2 cellular contexts compared by ENCODE assay signal in the genomic region with DNA sequence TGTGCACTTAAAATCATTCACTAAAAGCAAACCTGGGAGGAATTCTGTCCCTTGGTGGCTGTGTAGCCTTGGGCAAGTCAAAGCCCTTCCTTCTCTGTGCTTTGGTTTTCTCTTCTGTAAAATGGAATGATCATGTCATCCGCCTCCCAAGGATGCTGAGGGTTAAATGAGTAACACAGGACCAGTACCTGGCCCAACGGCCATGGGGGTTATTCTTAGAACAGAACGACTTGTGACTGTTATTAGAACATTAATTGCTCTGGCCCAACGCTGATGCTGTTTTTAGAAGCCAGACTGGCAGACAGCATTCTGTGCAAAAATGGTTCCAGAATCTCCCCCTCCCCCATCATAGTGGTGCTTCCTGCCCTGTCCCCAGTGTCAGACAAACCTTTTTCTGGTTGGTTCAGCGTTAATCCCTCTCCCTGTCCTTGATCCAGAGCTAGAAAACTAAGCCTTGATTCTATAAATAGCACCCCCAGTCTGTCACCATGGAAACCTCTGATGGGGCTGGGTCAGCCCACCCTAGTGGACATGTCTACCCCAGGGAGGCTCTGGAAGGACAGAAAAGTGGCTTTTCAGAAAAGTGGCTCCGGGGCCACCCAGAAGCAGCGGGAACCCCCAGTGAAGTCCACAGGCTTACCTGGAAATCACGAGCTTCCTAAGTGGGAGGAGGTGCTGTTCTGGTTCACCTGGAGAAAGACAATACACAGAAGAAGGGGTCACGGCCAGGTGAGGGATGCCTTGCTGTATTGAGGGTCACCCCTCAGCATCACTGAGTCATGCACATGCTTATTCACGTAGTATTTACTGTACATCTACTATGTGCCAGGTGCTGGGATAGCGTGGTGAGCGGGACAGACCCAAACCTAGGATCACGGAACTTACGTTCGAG.
TF ChIP-seq lines count a peak whose summit lies in the region.

No MANE protein-coding gene starts in this region.

TF ChIP-seq in liver, 16 proteins besides CTCF, POLR2A, EP300 and RAD21:
- peak; percentile 8 for TF ChIP-seq FOXA2 (IDR thresholded peaks at IDR 0.05)
- TF ChIP-seq GABPA (IDR thresholded peaks at IDR 0.05 in 1 of 2, conservative IDR thresholded peaks at IDR 0.05 in 1 of 2) = no peak
- peak; percentile 42 for TF ChIP-seq TAF1 (conservative IDR thresholded peaks at IDR 0.05)
- peak; percentile 27 for TF ChIP-seq SP1 (IDR thresholded peaks at IDR 0.05)
- peak; percentile 28 for TF ChIP-seq YY1 (IDR thresholded peaks at IDR 0.05)
- peak in 1 of 2 donors; percentile 9 for TF ChIP-seq RXRA (IDR thresholded peaks at IDR 0.05)
- TF ChIP-seq, protein P1, sequence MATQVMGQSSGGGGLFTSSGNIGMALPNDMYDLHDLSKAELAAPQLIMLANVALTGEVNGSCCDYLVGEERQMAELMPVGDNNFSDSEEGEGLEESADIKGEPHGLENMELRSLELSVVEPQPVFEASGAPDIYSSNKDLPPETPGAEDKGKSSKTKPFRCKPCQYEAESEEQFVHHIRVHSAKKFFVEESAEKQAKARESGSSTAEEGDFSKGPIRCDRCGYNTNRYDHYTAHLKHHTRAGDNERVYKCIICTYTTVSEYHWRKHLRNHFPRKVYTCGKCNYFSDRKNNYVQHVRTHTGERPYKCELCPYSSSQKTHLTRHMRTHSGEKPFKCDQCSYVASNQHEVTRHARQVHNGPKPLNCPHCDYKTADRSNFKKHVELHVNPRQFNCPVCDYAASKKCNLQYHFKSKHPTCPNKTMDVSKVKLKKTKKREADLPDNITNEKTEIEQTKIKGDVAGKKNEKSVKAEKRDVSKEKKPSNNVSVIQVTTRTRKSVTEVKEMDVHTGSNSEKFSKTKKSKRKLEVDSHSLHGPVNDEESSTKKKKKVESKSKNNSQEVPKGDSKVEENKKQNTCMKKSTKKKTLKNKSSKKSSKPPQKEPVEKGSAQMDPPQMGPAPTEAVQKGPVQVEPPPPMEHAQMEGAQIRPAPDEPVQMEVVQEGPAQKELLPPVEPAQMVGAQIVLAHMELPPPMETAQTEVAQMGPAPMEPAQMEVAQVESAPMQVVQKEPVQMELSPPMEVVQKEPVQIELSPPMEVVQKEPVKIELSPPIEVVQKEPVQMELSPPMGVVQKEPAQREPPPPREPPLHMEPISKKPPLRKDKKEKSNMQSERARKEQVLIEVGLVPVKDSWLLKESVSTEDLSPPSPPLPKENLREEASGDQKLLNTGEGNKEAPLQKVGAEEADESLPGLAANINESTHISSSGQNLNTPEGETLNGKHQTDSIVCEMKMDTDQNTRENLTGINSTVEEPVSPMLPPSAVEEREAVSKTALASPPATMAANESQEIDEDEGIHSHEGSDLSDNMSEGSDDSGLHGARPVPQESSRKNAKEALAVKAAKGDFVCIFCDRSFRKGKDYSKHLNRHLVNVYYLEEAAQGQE (IDR thresholded peaks at IDR 0.05) = peak; percentile 35
- no peak for TF ChIP-seq FOXA1 (IDR thresholded peaks at IDR 0.05)
- peak in 1 of 2 donors; percentile 9 for TF ChIP-seq HNF4A (conservative IDR thresholded peaks at IDR 0.05)
- TF ChIP-seq, protein P2, sequence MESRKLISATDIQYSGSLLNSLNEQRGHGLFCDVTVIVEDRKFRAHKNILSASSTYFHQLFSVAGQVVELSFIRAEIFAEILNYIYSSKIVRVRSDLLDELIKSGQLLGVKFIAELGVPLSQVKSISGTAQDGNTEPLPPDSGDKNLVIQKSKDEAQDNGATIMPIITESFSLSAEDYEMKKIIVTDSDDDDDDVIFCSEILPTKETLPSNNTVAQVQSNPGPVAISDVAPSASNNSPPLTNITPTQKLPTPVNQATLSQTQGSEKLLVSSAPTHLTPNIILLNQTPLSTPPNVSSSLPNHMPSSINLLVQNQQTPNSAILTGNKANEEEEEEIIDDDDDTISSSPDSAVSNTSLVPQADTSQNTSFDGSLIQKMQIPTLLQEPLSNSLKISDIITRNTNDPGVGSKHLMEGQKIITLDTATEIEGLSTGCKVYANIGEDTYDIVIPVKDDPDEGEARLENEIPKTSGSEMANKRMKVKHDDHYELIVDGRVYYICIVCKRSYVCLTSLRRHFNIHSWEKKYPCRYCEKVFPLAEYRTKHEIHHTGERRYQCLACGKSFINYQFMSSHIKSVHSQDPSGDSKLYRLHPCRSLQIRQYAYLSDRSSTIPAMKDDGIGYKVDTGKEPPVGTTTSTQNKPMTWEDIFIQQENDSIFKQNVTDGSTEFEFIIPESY (IDR thresholded peaks at IDR 0.05) = no peak
- TF ChIP-seq JUND (IDR thresholded peaks at IDR 0.05) = peak in 1 of 2 donors; percentile 13

TF ChIP-seq in HepG2, 621 proteins besides CTCF, POLR2A, EP300 and RAD21:
- TF ChIP-seq ZNF10 (CRISPR knock-in tag; IDR thresholded peaks at IDR 0.05; ENCODE audit: borderline replicate concordance, low read depth) (no peak), ZSCAN20 (CRISPR knock-in tag; IDR thresholded peaks at IDR 0.05; ENCODE audit: borderline replicate concordance) (no peak), ZNF33B (CRISPR knock-in tag; IDR thresholded peaks at IDR 0.05) (no peak), ATF7 (IDR thresholded peaks at IDR 0.05) (no peak), ATF7 (CRISPR knock-in tag; IDR thresholded peaks at IDR 0.05) (no peak), KDM3A (CRISPR knock-in tag; IDR thresholded peaks at IDR 0.05; ENCODE audit: low read depth) (no peak)
- TF ChIP-seq, protein P3, sequence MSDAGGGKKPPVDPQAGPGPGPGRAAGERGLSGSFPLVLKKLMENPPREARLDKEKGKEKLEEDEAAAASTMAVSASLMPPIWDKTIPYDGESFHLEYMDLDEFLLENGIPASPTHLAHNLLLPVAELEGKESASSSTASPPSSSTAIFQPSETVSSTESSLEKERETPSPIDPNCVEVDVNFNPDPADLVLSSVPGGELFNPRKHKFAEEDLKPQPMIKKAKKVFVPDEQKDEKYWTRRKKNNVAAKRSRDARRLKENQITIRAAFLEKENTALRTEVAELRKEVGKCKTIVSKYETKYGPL (CRISPR knock-in tag; IDR thresholded peaks at IDR 0.05) = no peak
